8 cellular contexts compared by ENCODE assay signal in the genomic region with DNA sequence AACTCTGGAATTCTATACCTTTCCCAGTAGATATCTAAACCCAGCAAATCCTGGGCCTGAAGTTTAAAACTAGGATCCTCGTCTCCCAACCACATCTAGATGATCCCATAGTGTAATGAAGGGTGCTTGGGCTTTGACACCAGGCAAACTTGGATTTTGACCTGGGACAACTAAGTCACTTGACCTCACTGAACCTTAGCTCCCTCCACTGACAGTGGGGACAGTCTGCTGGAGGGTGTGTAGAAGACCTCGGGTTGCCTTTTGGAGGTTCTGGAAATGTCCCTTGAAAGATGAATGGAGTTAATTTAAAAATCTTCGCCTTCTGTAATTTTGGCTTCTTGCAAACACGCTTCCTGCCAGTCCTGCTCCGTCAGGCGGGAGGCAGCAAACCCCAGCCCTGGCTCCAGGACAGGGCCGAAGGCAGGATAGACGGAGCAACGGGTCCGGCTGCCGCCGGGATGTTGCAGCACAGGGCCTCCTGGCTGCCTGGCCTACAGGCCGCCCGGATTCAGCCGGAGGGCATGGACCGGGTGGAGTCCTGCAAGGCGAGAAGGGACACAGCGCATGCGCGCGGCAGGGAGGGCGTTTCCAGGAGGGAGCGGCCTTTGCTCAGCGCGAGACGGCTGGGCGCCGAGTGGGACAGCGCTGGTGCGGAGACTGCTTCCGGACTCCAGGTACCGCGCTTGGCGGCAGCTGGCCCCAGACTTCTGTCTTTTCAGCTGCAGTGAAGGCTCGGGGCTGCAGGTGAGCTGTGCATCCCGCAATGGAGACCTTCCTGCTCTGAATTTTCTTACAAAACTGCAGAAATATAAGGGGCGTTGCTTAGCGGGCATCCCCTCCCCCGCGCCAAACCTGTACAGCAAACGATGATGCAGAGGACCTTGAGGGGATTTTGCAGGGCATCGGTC. TPM values are rescaled to one million over a fixed set of nuclear protein-coding genes. Genes with fewer than 3 reads are reported as not detected.
A peak's percentile ranks its signal among the peaks of the same experiment; 100 is the strongest.
DNase-seq lines count a peak whose midpoint lies in the region; ATAC-seq lines count a peak whose summit lies in the region.

A gene with protein sequence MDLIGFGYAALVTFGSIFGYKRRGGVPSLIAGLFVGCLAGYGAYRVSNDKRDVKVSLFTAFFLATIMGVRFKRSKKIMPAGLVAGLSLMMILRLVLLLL (plus strand): TSS at position 612 of the 908 bp plus-strand sequence. CDS start 5,990 bp downstream, outside the sequence.

- H3K36me3 Mint-ChIP-seq in activated CD8-positive, alpha-beta memory T cell treated with anti-CD3 and anti-CD28 coated beads, Interleukin-2, amount 10 ng/mL, durations not matched to agents 7 days and 5 days: peaks cover 8% of the 10 kb centered on the region

- no peak within 1 kb of the TSS for H2BK120ac ChIP-seq in mesendoderm (ENCODE audit: low read depth, low read length)

- CTCF ChIA-PET in activated CD8-positive, alpha-beta memory T cell treated with anti-CD3 and anti-CD28 coated beads, Interleukin-2, amount 10 ng/mL, durations not matched to agents 7 days and 5 days (lab: Charles Lee): interaction anchor here (0.9 to 2.1 kb wide), 4 partner anchors 19 to 251 kb away, joined by 3 to 7 read pairs (median 3); a partner anchor contains a TSS

- H3K27ac ChIP-seq in mesendoderm (ENCODE audit: low read depth, low read length): no peak within 1 kb of the TSS

- no peaks in the 10 kb centered on the region for H3K27me3 Mint-ChIP-seq in activated CD8-positive, alpha-beta memory T cell treated with anti-CD3 and anti-CD28 coated beads, Interleukin-2, amount 10 ng/mL, durations not matched to agents 7 days and 5 days

- H3K27ac Mint-ChIP-seq in activated CD8-positive, alpha-beta memory T cell treated with anti-CD3 and anti-CD28 coated beads, Interleukin-2, amount 10 ng/mL, durations not matched to agents 7 days and 5 days: peak within 1 kb of the TSS; percentile 78

- peak within 1 kb of the TSS; percentile 86 for H3K4me3 Mint-ChIP-seq in activated CD8-positive, alpha-beta memory T cell treated with anti-CD3 and anti-CD28 coated beads, Interleukin-2, amount 10 ng/mL, durations not matched to agents 7 days and 5 days

- no peak within 1 kb of the TSS for H3K4ac ChIP-seq in mesendoderm (ENCODE audit: low read depth, low read length)

- H3K9ac ChIP-seq in endocrine pancreas (ENCODE audit: control insufficient read depth, insufficient read depth, low read length): peak within 1 kb of the TSS; percentile 63
- H3K9ac ChIP-seq in mesendoderm (ENCODE audit: low read length): peak within 1 kb of the TSS; percentile 72

- peak; percentile 88 for DNase-seq in COR-L47 (lab: John Stamatoyannopoulos, UW)
- peak; percentile 36 to 97 (median 92) for DNase-seq in HUDEP-2 (lab: John Stamatoyannopoulos, UW; ENCODE audit: unreplicated experiment in 76 of 76)
- peak; percentile 85 for DNase-seq in NOMO-1 treated with dmso at 0.1 percent for 144 hours (lab: John Stamatoyannopoulos, UW; ENCODE audit: unreplicated experiment)
- DNase-seq in activated CD8-positive, alpha-beta memory T cell treated with anti-CD3 and anti-CD28 coated beads, Interleukin-2, amount 10 ng/mL, durations not matched to agents 7 days and 5 days: peak; percentile 95
- peak; percentile 99 for DNase-seq in mesendoderm
- peak; percentile 84 for DNase-seq in stimulated activated CD8-positive, alpha-beta memory T cell treated with anti-CD3 and anti-CD28 coated beads, Interleukin-12 subunit alpha, Interleukin-12 subunit beta, amount 100 ng/mL, for 4 hours (ENCODE audit: low read depth)

- peak within 1 kb of the TSS; percentile 52 for H3K4me2 ChIP-seq in mesendoderm (ENCODE audit: low read length)

- H3K4me3 ChIP-seq in endocrine pancreas (ENCODE audit: control insufficient read depth, insufficient read depth, low read length) (peak within 1 kb of the TSS; percentile 52), mesendoderm (ENCODE audit: low read length) (peak within 1 kb of the TSS; percentile 48)

- peaks cover 2% of the 10 kb centered on the region for H3K79me2 ChIP-seq in mesendoderm (ENCODE audit: control insufficient read depth, insufficient read depth, low read length)

- no peaks in the 10 kb centered on the region for H3K9me3 ChIP-seq in endocrine pancreas (ENCODE audit: control insufficient read depth, low read length)

- H3K36me3 ChIP-seq in endocrine pancreas (ENCODE audit: control insufficient read depth, insufficient read depth, low read length) (no peaks in the 10 kb centered on the region), mesendoderm (ENCODE audit: control insufficient read depth, insufficient read depth, low read length) (no peaks in the 10 kb centered on the region)

- H4K5ac ChIP-seq in mesendoderm (ENCODE audit: low read length): peak within 1 kb of the TSS; percentile 68

- H3K56ac ChIP-seq in mesendoderm (ENCODE audit: low read length): peak within 1 kb of the TSS; percentile 82

- peaks cover 52% of the 10 kb centered on the region for H3K4me1 Mint-ChIP-seq in activated CD8-positive, alpha-beta memory T cell treated with anti-CD3 and anti-CD28 coated beads, Interleukin-2, amount 10 ng/mL, durations not matched to agents 7 days and 5 days

- H4K8ac ChIP-seq in mesendoderm (ENCODE audit: low read depth, low read length): peak within 1 kb of the TSS; percentile 57

- peak; percentile 94 for ATAC-seq in GM21390 (IDR thresholded peaks at IDR 0.05; ENCODE audit: unreplicated experiment)
- ATAC-seq in activated CD8-positive, alpha-beta memory T cell treated with anti-CD3 and anti-CD28 coated beads, Interleukin-2, amount 10 ng/mL, durations not matched to agents 7 days and 5 days: peak; percentile 100

- no peaks in the 10 kb centered on the region for H3K27me3 ChIP-seq in endocrine pancreas (ENCODE audit: control insufficient read depth, insufficient read depth, low read length)
- H3K27me3 ChIP-seq in mesendoderm (ENCODE audit: insufficient read depth, low read length, poor library complexity): no peaks in the 10 kb centered on the region

- peaks cover 11% of the 10 kb centered on the region for H3K79me1 ChIP-seq in mesendoderm (ENCODE audit: low read length)

- peak within 1 kb of the TSS; percentile 13 for H2BK5ac ChIP-seq in mesendoderm (ENCODE audit: low read length)

- H3K4me1 ChIP-seq in endocrine pancreas (ENCODE audit: control insufficient read depth, insufficient read depth, low read length) (no peaks in the 10 kb centered on the region), mesendoderm (ENCODE audit: control insufficient read depth, low read depth, low read length) (peaks cover 28% of the 10 kb centered on the region)

- H2AK5ac ChIP-seq in mesendoderm (ENCODE audit: low read length): peak within 1 kb of the TSS; percentile 81

- WGBS in mesendoderm (ENCODE audit: extremely low coverage, insufficient coverage, low lambda C conversion rate): no CpG with 5 or more reads among the region's 42 CpGs

- H3K18ac ChIP-seq in mesendoderm (ENCODE audit: low read length): peak within 1 kb of the TSS; percentile 77

- H3K9me3 Mint-ChIP-seq in activated CD8-positive, alpha-beta memory T cell treated with anti-CD3 and anti-CD28 coated beads, Interleukin-2, amount 10 ng/mL, durations not matched to agents 7 days and 5 days (ENCODE audit: low read depth): no peaks in the 10 kb centered on the region

- H3K23ac ChIP-seq in mesendoderm (ENCODE audit: low read length): peak within 1 kb of the TSS; percentile 15

- H2BK15ac ChIP-seq in mesendoderm (replicated peaks; ENCODE audit: low read depth): no peak within 1 kb of the TSS

RNA-seq across cellular contexts. Expression of the gene that starts here (rescaled TPM):
- 10 to 100 TPM; 23.2 to 25.8 TPM for total RNA-seq in activated CD8-positive, alpha-beta memory T cell treated with anti-CD3 and anti-CD28 coated beads, Interleukin-2, amount 10 ng/mL, durations not matched to agents 7 days and 5 days
- 9.3 TPM for polyA plus RNA-seq in mesendoderm (2013, experiment 1 of 2)
- 9.7 TPM for polyA plus RNA-seq in mesendoderm (2013, experiment 2 of 2)
